Comparison of ENCODE assay signal across 14 cellular contexts in genomic region chr6:44407951-44408670, GRCh38. TPM values are rescaled to one million over a fixed set of nuclear protein-coding genes. Genes with fewer than 3 reads are reported as not detected.
DNase-seq lines count a peak whose midpoint lies in the region; ATAC-seq and TF ChIP-seq lines count a peak whose summit lies in the region.
"Had no signal": no experiment of that assay in that cellular context is flagged by ENCODE, and none has a peak within 500 bp of the region (broad histone marks: within the 10 kb centered on the region; RNA-seq: fewer than 3 reads in every experiment).

No MANE protein-coding gene starts in this region.

- peaks cover 44% of the 10 kb centered on the region for H3K4me1 Mint-ChIP-seq in activated CD4-positive, alpha-beta T cell treated with anti-CD3 and anti-CD28 coated beads for 36 hours
- peaks cover 35% of the 10 kb centered on the region for H3K4me1 Mint-ChIP-seq in activated T-helper 1 cell treated with anti-CD3 and anti-CD28 coated beads, Interleukin-12 subunit alpha, Interleukin-12 subunit beta, Interleukin-2, Interleukin-4 antibody, amounts not matched to agents 30 ng/mL and 10 ng/mL and 1 ng/mL, durations not matched to agents 14 hours and 24 hours and 36 hours (ENCODE audit: low read depth)
- peaks cover 4 to 11% of the 10 kb centered on the region in 2 donors for H3K4me1 Mint-ChIP-seq in stimulated activated naive B cell treated with anti-CD40 and anti-IgM and Interleukin-4, amounts not matched to agents 10 μg/mL and 1 μg/mL and 100 μg/mL, for 72 hours
- H3K4me1 Mint-ChIP-seq: GM23338 had no signal

- H3K36me3 Mint-ChIP-seq in activated CD4-positive, alpha-beta T cell treated with anti-CD3 and anti-CD28 coated beads for 36 hours (ENCODE audit: low read depth), result peaks cover 72% of the 10 kb centered on the region
- H3K36me3 Mint-ChIP-seq in activated T-helper 1 cell treated with anti-CD3 and anti-CD28 coated beads, Interleukin-12 subunit alpha, Interleukin-12 subunit beta, Interleukin-2, Interleukin-4 antibody, amounts not matched to agents 30 ng/mL and 10 ng/mL and 1 ng/mL, durations not matched to agents 14 hours and 24 hours and 36 hours (ENCODE audit: low read depth), result peaks cover 63% of the 10 kb centered on the region
- peaks cover 57 to 70% of the 10 kb centered on the region in 2 donors for H3K36me3 Mint-ChIP-seq in stimulated activated naive B cell treated with anti-CD40 and anti-IgM and Interleukin-4, amounts not matched to agents 10 μg/mL and 1 μg/mL and 100 μg/mL, for 72 hours

- no peak for DNase-seq in activated CD4-positive, alpha-beta T cell treated with anti-CD3 and anti-CD28 coated beads for 36 hours
- DNase-seq in activated CD4-positive, alpha-beta T cell treated with anti-CD3 and anti-CD28 coated beads for 4 hours, result no peak
- peak; percentile 56 for DNase-seq in A673 (ENCODE audit: low spot score)
- DNase-seq in activated T-helper 1 cell treated with anti-CD3 and anti-CD28 coated beads, Interleukin-12 subunit alpha, Interleukin-12 subunit beta, Interleukin-2, Interleukin-4 antibody, amounts not matched to agents 30 ng/mL and 10 ng/mL and 1 ng/mL, durations not matched to agents 14 hours and 24 hours and 36 hours (ENCODE audit: low spot score), result no peak
- no peak for DNase-seq in left colon
- no peak for DNase-seq in SK-N-SH
- DNase-seq in stimulated activated naive B cell treated with anti-CD40 and anti-IgM and Interleukin-4, amounts not matched to agents 10 μg/mL and 1 μg/mL and 100 μg/mL, for 72 hours, result no peak
- DNase-seq: DND-41; NCI-H187; NCI-H446; NK-92 treated with Interleukin-12 subunit alpha and Interleukin-12 subunit beta, amount 100 ng/mL, for 24 hours had no signal

- 98% methylated on average over 11 of the region's 11 CpGs for WGBS in SK-N-SH (ENCODE audit: low lambda C conversion rate)

- peak overlapping the region; percentile 48 for H3K27ac ChIP-seq in A673 (ENCODE audit: low read depth, low read length, poor library complexity, severe bottlenecking)
- H3K27ac ChIP-seq in SK-N-SH (ENCODE audit: low read depth in 2 of 2, low read length in 1 of 2), result no peak overlapping the region
- H3K27ac ChIP-seq: 22Rv1 had no signal

- H4K20me1 ChIP-seq in SK-N-SH (ENCODE audit: insufficient read depth), result no peaks in the 10 kb centered on the region

- POLR2A ChIA-PET in activated CD4-positive, alpha-beta T cell treated with anti-CD3 and anti-CD28 coated beads for 36 hours (lab: Charles Lee), result interaction anchor here (0.5 to 0.7 kb wide), 5 partner anchors 11 to 999 kb away, joined by 3 to 8 read pairs (median 4); no protein-coding TSS in a partner anchor
- POLR2A ChIA-PET in A673 (lab: Charles Lee; ENCODE audit: low non-redundant PET), result no interaction called here
- POLR2A ChIA-PET in SK-N-SH (lab: Yijun Ruan, JAX), result no interaction called here

- H3K9ac ChIP-seq in SK-N-SH, result no peak overlapping the region

- no peak overlapping the region for H3K4me2 ChIP-seq in SK-N-SH
- H3K4me2 ChIP-seq: GM23338 had no signal

- H3K4me1 ChIP-seq in A673 (ENCODE audit: insufficient read depth, low read length, poor library complexity, severe bottlenecking) (peaks cover 14% of the 10 kb centered on the region), SK-N-SH (ENCODE audit: control insufficient read depth in 1 of 2, insufficient read depth in 2 of 2, low read depth in 1 of 2, low read length in 1 of 2) (no peaks in the 10 kb centered on the region)

- H3K4me3 ChIP-seq in A673 (ENCODE audit: low read depth, low read length, poor library complexity, severe bottlenecking) (no peak overlapping the region), SK-N-SH (ENCODE audit: low read depth in 2 of 2, low read length in 1 of 2) (no peak overlapping the region)
- H3K4me3 ChIP-seq: GM23338 had no signal

- H3K9me3 Mint-ChIP-seq in activated CD4-positive, alpha-beta T cell treated with anti-CD3 and anti-CD28 coated beads for 36 hours (ENCODE audit: low read depth), result peaks cover 5% of the 10 kb centered on the region
- H3K9me3 Mint-ChIP-seq in activated T-helper 1 cell treated with anti-CD3 and anti-CD28 coated beads, Interleukin-12 subunit alpha, Interleukin-12 subunit beta, Interleukin-2, Interleukin-4 antibody, amounts not matched to agents 30 ng/mL and 10 ng/mL and 1 ng/mL, durations not matched to agents 14 hours and 24 hours and 36 hours, result no peaks in the 10 kb centered on the region
- H3K9me3 Mint-ChIP-seq in stimulated activated naive B cell treated with anti-CD40 and anti-IgM and Interleukin-4, amounts not matched to agents 10 μg/mL and 1 μg/mL and 100 μg/mL, for 72 hours, result peaks cover 5 to 7% of the 10 kb centered on the region in 2 donors
- H3K9me3 Mint-ChIP-seq: GM23338 had no signal

- H3K27me3 ChIP-seq in A673 (replicated peaks; ENCODE audit: insufficient read depth, low read depth, low read length, poor library complexity) (no peaks in the 10 kb centered on the region), SK-N-SH (ENCODE audit: insufficient read depth) (no peaks in the 10 kb centered on the region)

- no peaks in the 10 kb centered on the region for H3K27me3 Mint-ChIP-seq in activated CD4-positive, alpha-beta T cell treated with anti-CD3 and anti-CD28 coated beads for 36 hours
- no peaks in the 10 kb centered on the region for H3K27me3 Mint-ChIP-seq in activated T-helper 1 cell treated with anti-CD3 and anti-CD28 coated beads, Interleukin-12 subunit alpha, Interleukin-12 subunit beta, Interleukin-2, Interleukin-4 antibody, amounts not matched to agents 30 ng/mL and 10 ng/mL and 1 ng/mL, durations not matched to agents 14 hours and 24 hours and 36 hours (ENCODE audit: insufficient read depth)
- no peaks in the 10 kb centered on the region for H3K27me3 Mint-ChIP-seq in stimulated activated naive B cell treated with anti-CD40 and anti-IgM and Interleukin-4, amounts not matched to agents 10 μg/mL and 1 μg/mL and 100 μg/mL, for 72 hours

- BruUV-seq in A673 (replicated peaks; lab: Mats Ljungman, UMichigan), result no TSS peak

- H3K9me2 ChIP-seq in SK-N-SH, result no peaks in the 10 kb centered on the region

- H3F3A ChIP-seq in SK-N-SH (replicated peaks; ENCODE audit: insufficient read depth), result peaks cover 6% of the 10 kb centered on the region

- peak overlapping the region; percentile 59 for H3K27ac Mint-ChIP-seq in activated CD4-positive, alpha-beta T cell treated with anti-CD3 and anti-CD28 coated beads for 36 hours
- peak overlapping the region; percentile 52 for H3K27ac Mint-ChIP-seq in activated T-helper 1 cell treated with anti-CD3 and anti-CD28 coated beads, Interleukin-12 subunit alpha, Interleukin-12 subunit beta, Interleukin-2, Interleukin-4 antibody, amounts not matched to agents 30 ng/mL and 10 ng/mL and 1 ng/mL, durations not matched to agents 14 hours and 24 hours and 36 hours
- H3K27ac Mint-ChIP-seq in stimulated activated naive B cell treated with anti-CD40 and anti-IgM and Interleukin-4, amounts not matched to agents 10 μg/mL and 1 μg/mL and 100 μg/mL, for 72 hours, result no peak overlapping the region
- H3K27ac Mint-ChIP-seq: GM23338 had no signal

- H3K79me2 ChIP-seq in SK-N-SH (ENCODE audit: insufficient read depth), result peaks cover 32% of the 10 kb centered on the region

- H3K36me3 ChIP-seq in A673 (ENCODE audit: insufficient read depth, low read length, poor library complexity, severe bottlenecking), result peaks cover 82% of the 10 kb centered on the region
- H3K36me3 ChIP-seq in SK-N-SH (replicated peaks in 1 of 2; ENCODE audit: control insufficient read depth in 1 of 2, insufficient read depth in 2 of 2, low read length in 1 of 2), result peaks cover 55 to 80% of the 10 kb centered on the region in 2 experiments

- peak; percentile 58 for ATAC-seq in activated CD4-positive, alpha-beta T cell treated with anti-CD3 and anti-CD28 coated beads for 36 hours
- ATAC-seq in left colon (peak; percentile 53), GM18498 (IDR thresholded peaks at IDR 0.05; ENCODE audit: unreplicated experiment) (no peak)
- ATAC-seq in stimulated activated naive B cell treated with anti-CD40 and anti-IgM and Interleukin-4, amounts not matched to agents 10 μg/mL and 1 μg/mL and 100 μg/mL, for 72 hours (replicated peaks), result no peak
- ATAC-seq: GM23338 had no signal

- H3K4me3 Mint-ChIP-seq in activated CD4-positive, alpha-beta T cell treated with anti-CD3 and anti-CD28 coated beads for 36 hours, result peak overlapping the region; percentile 18
- no peak overlapping the region for H3K4me3 Mint-ChIP-seq in activated T-helper 1 cell treated with anti-CD3 and anti-CD28 coated beads, Interleukin-12 subunit alpha, Interleukin-12 subunit beta, Interleukin-2, Interleukin-4 antibody, amounts not matched to agents 30 ng/mL and 10 ng/mL and 1 ng/mL, durations not matched to agents 14 hours and 24 hours and 36 hours
- no peak overlapping the region for H3K4me3 Mint-ChIP-seq in stimulated activated naive B cell treated with anti-CD40 and anti-IgM and Interleukin-4, amounts not matched to agents 10 μg/mL and 1 μg/mL and 100 μg/mL, for 72 hours
- H3K4me3 Mint-ChIP-seq: GM23338 had no signal

- H2AFZ ChIP-seq in SK-N-SH (ENCODE audit: low read depth), result no peak overlapping the region
- H2AFZ ChIP-seq: GM23338 had no signal

- no peak for TF ChIP-seq EP300 in SK-N-SH (IDR thresholded peaks at IDR 0.05; ENCODE audit: borderline replicate concordance in 1 of 2, low read depth in 1 of 2, low read length in 1 of 2)

- TF ChIP-seq CTCF in A673 (conservative IDR thresholded peaks at IDR 0.05; ENCODE audit: low read depth, low read length) (no peak), SK-N-SH (IDR thresholded peaks at IDR 0.05) (no peak)

- peaks cover 5% of the 10 kb centered on the region for H3K9me3 ChIP-seq in A673 (ENCODE audit: low read depth, low read length, poor library complexity, severe bottlenecking)
- no peaks in the 10 kb centered on the region for H3K9me3 ChIP-seq in SK-N-SH

- intact Hi-C loops in activated CD4-positive, alpha-beta T cell treated with anti-CD3 and anti-CD28 coated beads for 36 hours (cut with DNase I, micrococcal nuclease), result no loop called here
- intact Hi-C loops in A673 (cut with micrococcal nuclease; ENCODE audit: unreplicated experiment), result no loop called here
- intact Hi-C loops in activated T-helper 1 cell treated with anti-CD3 and anti-CD28 coated beads, Interleukin-12 subunit alpha, Interleukin-12 subunit beta, Interleukin-2, Interleukin-4 antibody, amounts not matched to agents 30 ng/mL and 10 ng/mL and 1 ng/mL, durations not matched to agents 14 hours and 24 hours and 36 hours (cut with micrococcal nuclease), result loop anchor here (1.0 kb wide), 1 partner anchor 21 kb away; the partner anchor contains the start of gene CDC5L
- intact Hi-C loops in left colon (cut with DNase I, micrococcal nuclease), result no loop called here

- CTCF ChIA-PET in activated CD4-positive, alpha-beta T cell treated with anti-CD3 and anti-CD28 coated beads for 36 hours (lab: Charles Lee), result interaction anchor here (0.7 to 2.7 kb wide), 8 partner anchors 20 to 140 kb away, joined by 3 to 9 read pairs (median 4); no protein-coding TSS in a partner anchor
- CTCF ChIA-PET in A673 (lab: Charles Lee), result no interaction called here
- CTCF ChIA-PET in SK-N-SH (lab: Yijun Ruan, JAX), result interaction anchor here (0.6 to 1.8 kb wide), 4 partner anchors 20 to 140 kb away, joined by 3 to 7 read pairs (median 3); no protein-coding TSS in a partner anchor

- TF ChIP-seq RAD21 in SK-N-SH (IDR thresholded peaks at IDR 0.05; ENCODE audit: low read length), result no peak

RNA-seq across cellular contexts. Expression of gene CDC5L, which starts 20.6 kb away (rescaled TPM):
- total RNA-seq in activated CD4-positive, alpha-beta T cell treated with anti-CD3 and anti-CD28 coated beads for 36 hours, result 10 to 100 TPM; 25.1 to 28.9 TPM
- 42.2 and 43.9 TPM in 2 replicates for total RNA-seq in A673 (2021)
- total RNA-seq in activated T-helper 1 cell treated with anti-CD3 and anti-CD28 coated beads, Interleukin-12 subunit alpha, Interleukin-12 subunit beta, Interleukin-2, Interleukin-4 antibody, amounts not matched to agents 30 ng/mL and 10 ng/mL and 1 ng/mL, durations not matched to agents 14 hours and 24 hours and 36 hours, result 28.1 and 28.4 TPM in 2 replicates
- total RNA-seq in left colon, result 10 to 100 TPM; 15.7 to 16.4 TPM
- 6.0 and 7.3 TPM in 2 replicates for polyA plus RNA-seq in SK-N-SH (2012; rRNA removed)
- polyA plus RNA-seq in SK-N-SH (2012; cell fraction: cytosol; rRNA removed), result 8.3 and 9.5 TPM in 2 replicates
- 3.1 and 5.9 TPM in 2 replicates for polyA plus RNA-seq in SK-N-SH (2012; cell fraction: nucleus; rRNA removed)

Comparison
In these comparisons a context has a peak if more than half of its experiments do, and no peak if none do; other contexts are left out.
1. ATAC-seq: peak in activated CD4-positive, alpha-beta T cell treated with anti-CD3 and anti-CD28 coated beads for 36 hours (single experiment) and left colon (single experiment); none in GM18498 (single experiment) and stimulated activated naive B cell treated with anti-CD40 and anti-IgM and Interleukin-4, amounts not matched to agents 10 μg/mL and 1 μg/mL and 100 μg/mL, for 72 hours (0 of 2).